In the genomic region with DNA sequence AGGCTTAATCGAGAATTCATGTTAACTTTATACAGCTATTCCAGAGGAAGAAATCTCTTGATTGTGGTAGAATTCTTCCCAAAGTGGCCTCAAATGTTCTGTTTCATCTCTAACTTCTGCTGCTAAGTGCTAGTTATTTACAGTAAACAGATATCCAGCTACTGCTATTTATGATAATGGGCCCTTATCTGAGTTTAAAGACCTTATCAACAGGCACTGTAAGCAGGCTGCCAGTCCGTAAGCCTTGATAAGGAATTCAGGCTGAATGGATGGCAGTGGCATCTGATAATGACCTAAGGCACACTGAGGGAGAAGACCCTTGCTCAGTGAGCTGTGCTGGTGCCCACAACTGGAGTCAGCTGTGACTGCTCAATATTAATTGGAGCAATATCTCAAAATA, we compare ENCODE assay signal across 30 cellular contexts. TPM values are rescaled to one million over a fixed set of nuclear protein-coding genes. Genes with fewer than 3 reads are reported as not detected.
"Had no signal": no experiment of that assay in that cellular context is flagged by ENCODE, and none has a peak within 500 bp of the region (broad histone marks: within the 10 kb centered on the region; RNA-seq: fewer than 3 reads in every experiment).

No MANE protein-coding gene starts in this region.

- H3K9me3 ChIP-seq: colonic mucosa, gastroesophageal sphincter, heart right ventricle, left lung, mucosa of descending colon had no signal

- H3K9me3 Mint-ChIP-seq: dendritic cell treated with granulocyte-macrophage colony-stimulating factor and Interleukin-4, amounts not matched to agents 40 ng/mL and 50 ng/mL, for 4 days; effector memory CD8-positive, alpha-beta T cell; memory B cell; mesothelial cell of epicardium had no signal

- H3K27ac ChIP-seq: colonic mucosa, foreskin keratinocyte, gastroesophageal sphincter, heart right ventricle, left lung had no signal

- H3K4me1 Mint-ChIP-seq: memory B cell; naive B cell; naive thymus-derived CD8-positive, alpha-beta T cell had no signal

- ATAC-seq: effector memory CD8-positive, alpha-beta T cell; esophagus mucosa; foreskin keratinocyte; gastroesophageal sphincter; heart right ventricle; left cardiac atrium; left lung; left ventricle myocardium superior; mucosa of descending colon; naive thymus-derived CD8-positive, alpha-beta T cell had no signal

- H3K36me3 Mint-ChIP-seq: memory B cell; mesothelial cell of epicardium; naive B cell; naive thymus-derived CD8-positive, alpha-beta T cell had no signal

- H3K27ac Mint-ChIP-seq: dendritic cell treated with granulocyte-macrophage colony-stimulating factor and Interleukin-4, amounts not matched to agents 40 ng/mL and 50 ng/mL, for 4 days; effector memory CD8-positive, alpha-beta T cell; memory B cell; mesothelial cell of epicardium; naive B cell; naive thymus-derived CD8-positive, alpha-beta T cell had no signal

- H3K4me3 ChIP-seq: colonic mucosa, gastroesophageal sphincter, heart right ventricle, left lung, lung, mucosa of descending colon had no signal

- H3K36me3 ChIP-seq: colonic mucosa, gastroesophageal sphincter, heart right ventricle, left lung had no signal

- FAIRE-seq: endothelial cell of umbilical vein, frontal cortex, islet of Langerhans, keratinocyte had no signal

- DNase-seq: colonic mucosa; cortex of kidney; effector CD8-positive, alpha-beta T cell; effector memory CD8-positive, alpha-beta T cell; foreskin keratinocyte; glutamatergic neuron; head of caudate nucleus; heart right ventricle; hippocampal formation; left cardiac atrium; left lung; left ventricle myocardium superior; mammary epithelial cell; mucosa of descending colon; naive B cell; naive thymus-derived CD8-positive, alpha-beta T cell had no signal

- H3K4me3 Mint-ChIP-seq: dendritic cell treated with granulocyte-macrophage colony-stimulating factor and Interleukin-4, amounts not matched to agents 40 ng/mL and 50 ng/mL, for 4 days; effector memory CD8-positive, alpha-beta T cell; memory B cell; mesothelial cell of epicardium; naive B cell; naive thymus-derived CD8-positive, alpha-beta T cell had no signal

- H3K27me3 Mint-ChIP-seq: dendritic cell treated with granulocyte-macrophage colony-stimulating factor and Interleukin-4, amounts not matched to agents 40 ng/mL and 50 ng/mL, for 4 days; effector memory CD8-positive, alpha-beta T cell; memory B cell; naive B cell had no signal

- H3K27me3 ChIP-seq: colonic mucosa, gastroesophageal sphincter, left lung had no signal

- H3K4me1 ChIP-seq: colonic mucosa, foreskin keratinocyte, gastroesophageal sphincter, heart right ventricle, left lung had no signal

RNA-seq across cellular contexts. Expression of a gene that starts 59.0 kb away (rescaled TPM):
- total RNA-seq: dermis microvascular lymphatic vessel endothelial cell; fibroblast of lung; fibroblast of villous mesenchyme; frontal cortex; heart right ventricle; left cardiac atrium; left ventricle myocardium superior; mesenteric fat pad; mesothelial cell of epicardium; naive thymus-derived CD8-positive, alpha-beta T cell had no signal
- polyA plus RNA-seq: naive thymus-derived CD8-positive, alpha-beta T cell had no signal
